1 cellular context compared by ENCODE assay signal in genomic region chr10:44647473-44647872, GRCh38.
TF ChIP-seq lines count a peak whose summit lies in the region.

No MANE protein-coding gene starts in this region.

TF ChIP-seq in SK-N-SH, 30 proteins besides CTCF, POLR2A, EP300 and RAD21 (continued from another document):
- no peak for TF ChIP-seq ZBTB33 (IDR thresholded peaks at IDR 0.05; ENCODE audit: borderline replicate concordance, low read depth)
- TF ChIP-seq USF1 (IDR thresholded peaks at IDR 0.05; ENCODE audit: borderline replicate concordance, low read depth) = no peak
- TF ChIP-seq ELF1 (IDR thresholded peaks at IDR 0.05) = no peak
- TF ChIP-seq REST (IDR thresholded peaks at IDR 0.05; ENCODE audit: low read depth, low read length) = no peak
- TF ChIP-seq RCOR1 (IDR thresholded peaks at IDR 0.05; ENCODE audit: low read length) = no peak
- no peak for TF ChIP-seq GABPA (IDR thresholded peaks at IDR 0.05; ENCODE audit: low read depth)
